ENCODE assay signal across 9 cellular contexts in the genomic region with DNA sequence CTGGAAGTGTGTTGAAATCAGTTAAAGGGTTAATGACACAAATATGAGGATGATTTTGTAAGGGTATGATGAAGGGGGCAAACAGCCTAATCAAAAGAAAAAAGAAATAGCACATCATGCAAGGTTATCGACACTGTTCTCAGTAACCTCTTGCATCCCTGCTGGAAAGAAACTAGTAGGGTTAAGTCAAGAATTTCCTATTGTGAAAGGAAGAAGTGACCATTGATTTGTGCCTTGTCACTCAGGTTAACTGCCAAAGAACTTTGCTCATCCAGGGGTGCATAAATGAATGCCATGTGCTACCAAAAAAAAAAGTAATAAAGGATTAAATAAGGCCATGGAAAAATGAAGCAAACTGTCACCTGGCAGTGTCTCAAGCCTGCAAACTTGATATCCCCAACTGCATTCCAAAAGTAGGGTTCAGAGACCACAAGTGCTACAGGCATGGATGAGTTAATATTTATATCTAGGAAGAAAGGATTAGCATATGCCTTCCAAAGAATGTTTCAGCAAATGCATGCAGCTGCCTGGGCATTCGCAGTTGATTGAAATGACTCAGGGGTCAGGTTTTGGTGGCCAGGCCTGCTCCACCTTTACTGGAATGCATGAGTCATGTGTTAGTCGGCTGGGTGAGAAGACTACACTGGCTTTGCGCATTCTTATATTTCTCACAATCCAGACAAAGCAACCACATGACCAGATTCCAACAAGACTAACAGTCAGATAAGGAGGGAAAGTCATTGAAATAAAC.
DNase-seq lines count a peak whose midpoint lies in the region; ATAC-seq lines count a peak whose summit lies in the region.
"Had no signal": no experiment of that assay in that cellular context is flagged by ENCODE, and none has a peak within 500 bp of the region (broad histone marks: within the 10 kb centered on the region; RNA-seq: fewer than 3 reads in every experiment).

No MANE protein-coding gene starts in this region.

- peak; percentile 91 for ATAC-seq in activated naive CD8-positive, alpha-beta T cell treated with anti-CD3 and anti-CD28 coated beads, Interleukin-2, amount 50 U/mL, for 24 hours
- ATAC-seq in stimulated activated naive CD8-positive, alpha-beta T cell treated with anti-CD3 and anti-CD28 coated beads, Interleukin-15, amount 100 ng/mL, for 72 hours, result peak; percentile 71
- ATAC-seq in HG02571 (IDR thresholded peaks at IDR 0.05; ENCODE audit: unreplicated experiment), result no peak
- no peak for ATAC-seq in HG03439 (IDR thresholded peaks at IDR 0.05; ENCODE audit: unreplicated experiment)

- H3K27ac Mint-ChIP-seq in T-helper 2 cell treated with Interferon-gamma antibody and Interleukin-4, amounts not matched to agents 5 μg/mL and 100 μg/mL, for 36 hours, result no peak overlapping the region
- peak overlapping the region; percentile 60 for H3K27ac Mint-ChIP-seq in activated naive CD8-positive, alpha-beta T cell treated with anti-CD3 and anti-CD28 coated beads, Interleukin-2, amount 50 U/mL, for 24 hours
- no peak overlapping the region for H3K27ac Mint-ChIP-seq in stimulated activated naive CD8-positive, alpha-beta T cell treated with anti-CD3 and anti-CD28 coated beads, Interleukin-15, amount 100 ng/mL, for 72 hours

- H3K27me3 Mint-ChIP-seq in T-helper 2 cell treated with Interferon-gamma antibody and Interleukin-4, amounts not matched to agents 5 μg/mL and 100 μg/mL, for 36 hours (ENCODE audit: low read depth), result no peaks in the 10 kb centered on the region
- no peaks in the 10 kb centered on the region for H3K27me3 Mint-ChIP-seq in activated naive CD8-positive, alpha-beta T cell treated with anti-CD3 and anti-CD28 coated beads, Interleukin-2, amount 50 U/mL, for 24 hours
- no peaks in the 10 kb centered on the region for H3K27me3 Mint-ChIP-seq in stimulated activated naive CD8-positive, alpha-beta T cell treated with anti-CD3 and anti-CD28 coated beads, Interleukin-15, amount 100 ng/mL, for 72 hours

- no peaks in the 10 kb centered on the region for H3K36me3 Mint-ChIP-seq in T-helper 2 cell treated with Interferon-gamma antibody and Interleukin-4, amounts not matched to agents 5 μg/mL and 100 μg/mL, for 36 hours (ENCODE audit: low read depth)
- no peaks in the 10 kb centered on the region for H3K36me3 Mint-ChIP-seq in activated naive CD8-positive, alpha-beta T cell treated with anti-CD3 and anti-CD28 coated beads, Interleukin-2, amount 50 U/mL, for 24 hours (ENCODE audit: low read depth)

- no peak overlapping the region for H3K4me3 Mint-ChIP-seq in T-helper 2 cell treated with Interferon-gamma antibody and Interleukin-4, amounts not matched to agents 5 μg/mL and 100 μg/mL, for 36 hours
- no peak overlapping the region for H3K4me3 Mint-ChIP-seq in activated naive CD8-positive, alpha-beta T cell treated with anti-CD3 and anti-CD28 coated beads, Interleukin-2, amount 50 U/mL, for 24 hours
- no peak overlapping the region for H3K4me3 Mint-ChIP-seq in stimulated activated naive CD8-positive, alpha-beta T cell treated with anti-CD3 and anti-CD28 coated beads, Interleukin-15, amount 100 ng/mL, for 72 hours

- DNase-seq in T-helper 2 cell treated with Interferon-gamma antibody and Interleukin-4, amounts not matched to agents 5 μg/mL and 100 μg/mL, for 36 hours (ENCODE audit: low spot score), result peak; percentile 43
- DNase-seq in T-helper 2 cell (no peak), iris pigment epithelial cell (ENCODE audit: low read depth) (peak; percentile 99), AML-193 (lab: John Stamatoyannopoulos, UW) (no peak)
- peak; percentile 9 for DNase-seq in activated naive CD8-positive, alpha-beta T cell treated with anti-CD3 and anti-CD28 coated beads, Interleukin-2, amount 50 U/mL, for 24 hours
- peak in 1 of 2 donors; percentile 16 for DNase-seq in stimulated activated naive CD8-positive, alpha-beta T cell treated with anti-CD3 and anti-CD28 coated beads, Interleukin-15, amount 100 ng/mL, for 72 hours
- DNase-seq: NCI-H748 treated with DMSO at 0.1 percent for 48 hours had no signal

- H3K9me3 Mint-ChIP-seq in T-helper 2 cell treated with Interferon-gamma antibody and Interleukin-4, amounts not matched to agents 5 μg/mL and 100 μg/mL, for 36 hours, result no peaks in the 10 kb centered on the region
- peaks cover 11% of the 10 kb centered on the region for H3K9me3 Mint-ChIP-seq in activated naive CD8-positive, alpha-beta T cell treated with anti-CD3 and anti-CD28 coated beads, Interleukin-2, amount 50 U/mL, for 24 hours
- peaks cover 7 to 15% of the 10 kb centered on the region in 2 donors for H3K9me3 Mint-ChIP-seq in stimulated activated naive CD8-positive, alpha-beta T cell treated with anti-CD3 and anti-CD28 coated beads, Interleukin-15, amount 100 ng/mL, for 72 hours

- H3K4me1 Mint-ChIP-seq in T-helper 2 cell treated with Interferon-gamma antibody and Interleukin-4, amounts not matched to agents 5 μg/mL and 100 μg/mL, for 36 hours (ENCODE audit: low read depth), result peaks cover 2% of the 10 kb centered on the region
- peaks cover 20% of the 10 kb centered on the region for H3K4me1 Mint-ChIP-seq in activated naive CD8-positive, alpha-beta T cell treated with anti-CD3 and anti-CD28 coated beads, Interleukin-2, amount 50 U/mL, for 24 hours
- H3K4me1 Mint-ChIP-seq in stimulated activated naive CD8-positive, alpha-beta T cell treated with anti-CD3 and anti-CD28 coated beads, Interleukin-15, amount 100 ng/mL, for 72 hours, result peaks cover 11% of the 10 kb centered on the region

Comparison
In these comparisons a context has a peak if more than half of its experiments do, and no peak if none do; other contexts are left out.
1. DNase-seq: peak in T-helper 2 cell treated with Interferon-gamma antibody and Interleukin-4, amounts not matched to agents 5 μg/mL and 100 μg/mL, for 36 hours (single experiment), activated naive CD8-positive, alpha-beta T cell treated with anti-CD3 and anti-CD28 coated beads, Interleukin-2, amount 50 U/mL, for 24 hours (single experiment) and iris pigment epithelial cell (single experiment); none in T-helper 2 cell (0 of 5) and AML-193 (0 of 2).
2. ATAC-seq: peak in activated naive CD8-positive, alpha-beta T cell treated with anti-CD3 and anti-CD28 coated beads, Interleukin-2, amount 50 U/mL, for 24 hours (single experiment) and stimulated activated naive CD8-positive, alpha-beta T cell treated with anti-CD3 and anti-CD28 coated beads, Interleukin-15, amount 100 ng/mL, for 72 hours (single experiment); none in HG02571 (single experiment) and HG03439 (single experiment).